In the genomic region with DNA sequence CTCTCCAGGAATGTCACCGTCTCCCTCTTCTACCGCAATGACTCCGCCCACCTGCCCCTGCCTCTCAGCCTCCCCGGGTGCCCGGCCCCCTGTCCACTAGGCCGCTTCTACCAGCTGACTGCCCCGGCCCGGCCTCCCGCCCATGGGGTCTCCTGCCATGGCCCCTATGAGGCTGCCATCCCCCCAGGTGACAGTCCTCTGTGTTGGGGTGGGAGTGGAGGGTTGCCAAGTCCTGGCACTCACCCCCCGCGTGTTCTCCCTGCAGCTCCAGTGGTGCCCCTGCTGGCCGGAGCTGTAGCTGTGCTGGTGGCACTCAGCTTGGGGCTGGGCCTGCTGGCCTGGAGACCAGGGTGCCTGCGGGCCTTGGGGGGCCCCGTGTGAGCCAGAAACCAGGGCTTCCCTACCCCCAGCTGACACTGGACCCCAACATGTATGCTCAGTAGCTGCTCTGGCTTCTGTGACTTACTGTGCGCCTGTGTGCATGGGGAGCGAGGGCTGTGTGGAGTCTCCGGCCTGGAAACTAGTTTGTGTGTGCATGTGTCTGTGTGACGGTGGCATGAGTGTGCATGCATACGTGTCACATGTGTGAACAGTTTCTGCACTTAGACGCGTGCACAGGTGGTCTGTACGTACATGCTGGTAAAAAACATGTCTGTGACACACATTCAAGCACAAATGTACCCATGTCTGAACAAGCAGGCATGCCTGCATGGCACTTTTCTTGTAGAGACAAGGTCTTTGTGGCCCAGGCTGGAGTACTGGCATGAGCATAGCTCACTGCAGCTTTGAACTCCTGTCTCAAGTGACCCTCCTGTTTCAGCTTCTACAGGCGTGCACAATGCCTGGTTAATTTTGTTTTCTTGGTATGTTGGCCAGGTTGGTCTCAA, we compare ENCODE assay signal across 2 cellular contexts.
TF ChIP-seq lines count a peak whose summit lies in the region.

No MANE protein-coding gene starts in this region.

TF ChIP-seq in GM12891, 5 proteins besides CTCF, POLR2A, EP300 and RAD21:
- TF ChIP-seq POU2F2 (IDR thresholded peaks at IDR 0.05; ENCODE audit: low read depth, low read length) (peak; percentile 70; the same call in 1 of the 2 replicates), SPI1 (IDR thresholded peaks at IDR 0.05; ENCODE audit: low read depth, low read length) (no peak), PAX5 (IDR thresholded peaks at IDR 0.05; ENCODE audit: insufficient read depth, low read length, severe bottlenecking) (no peak), TAF1 (IDR thresholded peaks at IDR 0.05; ENCODE audit: low read depth, low read length) (no peak), POLR2AphosphoS5 (IDR thresholded peaks at IDR 0.05; ENCODE audit: low read depth, low read length) (peak; percentile 77)

TF ChIP-seq in endothelial cell of umbilical vein, 7 proteins besides CTCF, POLR2A, EP300 and RAD21:
- no peak for TF ChIP-seq JUN (IDR thresholded peaks at IDR 0.05; ENCODE audit: borderline replicate concordance, insufficient read depth, insufficient read length, low read depth)
- TF ChIP-seq FOS (IDR thresholded peaks at IDR 0.05; ENCODE audit: borderline replicate concordance, insufficient read depth, low read length) = no peak
- peak; percentile 78 for TF ChIP-seq POLR2AphosphoS5 (IDR thresholded peaks at IDR 0.05; ENCODE audit: insufficient read depth, low read depth, low read length)
- no peak for TF ChIP-seq MYC (IDR thresholded peaks at IDR 0.05; ENCODE audit: low read depth, low read length)
